ENCODE assay signal across 8 cellular contexts in genomic region chr2:175575346-175576258, GRCh38.
A peak's percentile ranks its signal among the peaks of the same experiment; 100 is the strongest.
DNase-seq lines count a peak whose midpoint lies in the region; ATAC-seq lines count a peak whose summit lies in the region.
"Had no signal": no experiment of that assay in that cellular context is flagged by ENCODE, and none has a peak within 500 bp of the region (broad histone marks: within the 10 kb centered on the region; RNA-seq: fewer than 3 reads in every experiment).

No MANE protein-coding gene starts in this region.

- ATAC-seq in GM18867 (IDR thresholded peaks at IDR 0.05; ENCODE audit: unreplicated experiment) (peak; percentile 99), GM21528 (IDR thresholded peaks at IDR 0.05; ENCODE audit: low FRiP score, unreplicated experiment) (peak; percentile 97), HG03439 (IDR thresholded peaks at IDR 0.05; ENCODE audit: unreplicated experiment) (peak; percentile 98), memory B cell (ENCODE audit: low read depth) (peak; percentile 75)
- no peak for ATAC-seq in activated T-cell treated with anti-CD3 and anti-CD28 coated beads, Interleukin-2, amount 50 U/mL, for 4 hours

- H3K4me1 Mint-ChIP-seq in memory B cell, result peaks cover 9% of the 10 kb centered on the region
- H3K4me1 Mint-ChIP-seq in activated T-cell treated with anti-CD3 and anti-CD28 coated beads, Interleukin-2, amount 50 U/mL, for 4 hours (ENCODE audit: low read depth), result peaks cover 9% of the 10 kb centered on the region

- DNase-seq in memory B cell (ENCODE audit: low spot score in 2 of 2), result peak in 1 of 2 donors; percentile 0
- DNase-seq in amygdala (lab: John Stamatoyannopoulos, UW), result no peak
- no peak for DNase-seq in activated T-cell treated with anti-CD3 and anti-CD28 coated beads, Interleukin-2, amount 50 U/mL, for 4 hours
- DNase-seq in cerebellar nuclear complex (lab: John Stamatoyannopoulos, UW), result no peak
- DNase-seq: activated naive CD4-positive, alpha-beta T cell had no signal

- H3K36me3 Mint-ChIP-seq in memory B cell, result no peaks in the 10 kb centered on the region
- no peaks in the 10 kb centered on the region for H3K36me3 Mint-ChIP-seq in activated T-cell treated with anti-CD3 and anti-CD28 coated beads, Interleukin-2, amount 50 U/mL, for 4 hours (ENCODE audit: insufficient read depth)

- peaks cover 1% of the 10 kb centered on the region for H3K9me3 Mint-ChIP-seq in memory B cell
- no peaks in the 10 kb centered on the region for H3K9me3 Mint-ChIP-seq in activated T-cell treated with anti-CD3 and anti-CD28 coated beads, Interleukin-2, amount 50 U/mL, for 4 hours

- no peaks in the 10 kb centered on the region for H3K27me3 Mint-ChIP-seq in memory B cell
- H3K27me3 Mint-ChIP-seq in activated T-cell treated with anti-CD3 and anti-CD28 coated beads, Interleukin-2, amount 50 U/mL, for 4 hours (ENCODE audit: low read depth), result peaks cover 11% of the 10 kb centered on the region

- no peak overlapping the region for H3K4me3 Mint-ChIP-seq in memory B cell
- H3K4me3 Mint-ChIP-seq in activated T-cell treated with anti-CD3 and anti-CD28 coated beads, Interleukin-2, amount 50 U/mL, for 4 hours, result no peak overlapping the region

- H3K27ac Mint-ChIP-seq in memory B cell, result peak overlapping the region; percentile 39

Comparison
In these comparisons a context has a peak if more than half of its experiments do, and no peak if none do; other contexts are left out.
1. ATAC-seq: peak in GM18867 (single experiment), GM21528 (single experiment), HG03439 (single experiment) and memory B cell (single experiment); none in activated T-cell treated with anti-CD3 and anti-CD28 coated beads, Interleukin-2, amount 50 U/mL, for 4 hours (0 of 2).